In genomic region chr17:82956146-82956725, GRCh38 we compare ENCODE assay signal across 13 cellular contexts.
"Had no signal": no experiment of that assay in that cellular context is flagged by ENCODE, and none has a peak within 500 bp of the region (broad histone marks: within the 10 kb centered on the region; RNA-seq: fewer than 3 reads in every experiment).

No MANE protein-coding gene starts in this region.

- H3K27ac Mint-ChIP-seq: dendritic cell treated with granulocyte-macrophage colony-stimulating factor and Interleukin-4, amounts not matched to agents 40 ng/mL and 50 ng/mL, for 4 days; naive thymus-derived CD4-positive, alpha-beta T cell had no signal

- H3K9me3 ChIP-seq: prostate gland, SK-N-SH had no signal

- H3K4me3 ChIP-seq: hepatocyte, prostate gland, tibial artery had no signal

- H3K4me3 Mint-ChIP-seq: activated T-cell treated with anti-CD3 and anti-CD28 coated beads, Interleukin-2, amount 50 U/mL, for 4 hours; dendritic cell treated with granulocyte-macrophage colony-stimulating factor and Interleukin-4, amounts not matched to agents 40 ng/mL and 50 ng/mL, for 4 days; naive thymus-derived CD4-positive, alpha-beta T cell had no signal

- H3K9me3 Mint-ChIP-seq: dendritic cell treated with granulocyte-macrophage colony-stimulating factor and Interleukin-4, amounts not matched to agents 40 ng/mL and 50 ng/mL, for 4 days had no signal

- H3K27ac ChIP-seq: hepatocyte, prostate gland, tibial artery, VCaP had no signal

- H3K27me3 ChIP-seq: hepatocyte, tibial artery had no signal

- DNase-seq: activated CD4-positive, alpha-beta T cell treated with anti-CD3 and anti-CD28 coated beads for 4 hours; activated T-cell treated with anti-CD3 and anti-CD28 coated beads, Interleukin-2, amount 50 U/mL, for 4 hours; central memory CD4-positive, alpha-beta T cell; kidney glomerular epithelial cell; naive thymus-derived CD4-positive, alpha-beta T cell; SK-N-SH; stimulated activated CD4-positive, alpha-beta T cell treated with anti-CD3 and anti-CD28 coated beads, Interleukin-4, amount 100 ng/mL, for 24 hours; T-helper 1 cell had no signal

- ATAC-seq: activated T-cell treated with anti-CD3 and anti-CD28 coated beads, Interleukin-2, amount 50 U/mL, for 4 hours; naive thymus-derived CD4-positive, alpha-beta T cell had no signal

- H3K4me1 ChIP-seq: prostate gland, tibial artery had no signal

- H3K27me3 Mint-ChIP-seq: dendritic cell treated with granulocyte-macrophage colony-stimulating factor and Interleukin-4, amounts not matched to agents 40 ng/mL and 50 ng/mL, for 4 days; naive thymus-derived CD4-positive, alpha-beta T cell had no signal

- H3K36me3 ChIP-seq: prostate gland had no signal
